10 cellular contexts compared by ENCODE assay signal in the genomic region with DNA sequence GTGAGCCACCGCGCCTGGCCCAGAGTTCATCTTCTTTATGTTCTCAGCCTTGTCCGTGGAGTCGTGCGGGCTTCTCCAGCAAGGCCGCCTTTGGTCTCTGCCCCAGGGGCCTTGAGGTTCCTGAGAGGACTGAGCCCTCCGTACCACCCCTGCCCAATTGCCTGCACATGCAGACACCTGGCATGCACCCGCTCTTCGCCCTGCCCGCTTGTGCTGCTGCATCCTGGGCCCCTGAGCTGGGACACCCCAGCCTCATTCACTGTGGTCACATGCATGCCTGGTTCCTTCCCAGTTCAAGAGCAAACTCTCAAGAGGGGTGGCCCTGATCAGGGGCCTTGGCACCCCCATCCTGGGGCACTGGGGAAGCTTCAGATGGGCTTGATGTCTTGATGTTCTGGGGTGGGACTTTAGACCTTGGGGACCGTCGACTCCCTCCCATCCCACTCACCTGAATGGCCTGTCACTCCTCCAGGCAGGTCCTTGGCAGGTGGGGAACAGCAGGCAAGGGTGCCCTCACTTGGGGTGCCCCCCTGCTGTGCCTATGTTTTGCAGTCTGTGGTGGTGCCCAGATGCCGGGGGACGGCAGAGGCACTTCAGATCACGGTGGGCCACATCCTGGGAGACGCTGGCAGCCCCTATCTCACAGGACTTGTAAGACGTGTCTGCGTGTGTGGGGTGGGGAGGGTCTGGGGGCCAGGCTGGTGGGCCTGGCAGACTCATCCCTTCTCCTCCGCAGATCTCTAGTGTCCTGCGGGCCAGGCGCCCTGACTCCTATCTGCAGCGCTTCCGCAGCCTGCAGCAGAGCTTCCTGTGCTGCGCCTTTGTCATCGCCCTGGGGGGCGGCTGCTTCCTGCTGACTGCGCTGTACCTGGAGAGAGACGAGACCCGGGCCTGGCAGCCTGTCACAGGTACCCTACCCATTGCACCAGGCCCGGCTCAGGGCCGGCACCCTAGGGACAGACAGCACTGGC. TPM values are rescaled to one million over a fixed set of nuclear protein-coding genes. Genes with fewer than 3 reads are reported as not detected.
DNase-seq lines count a peak whose midpoint lies in the region; ATAC-seq and TF ChIP-seq lines count a peak whose summit lies in the region.
"Had no signal": no experiment of that assay in that cellular context is flagged by ENCODE, and none has a peak within 500 bp of the region (broad histone marks: within the 10 kb centered on the region; RNA-seq: fewer than 3 reads in every experiment).

No MANE protein-coding gene starts in this region.

- H3K36me3 Mint-ChIP-seq in activated T-helper 1 cell treated with anti-CD3 and anti-CD28 coated beads, Interleukin-12 subunit alpha, Interleukin-12 subunit beta, Interleukin-2, Interleukin-4 antibody, amounts not matched to agents 30 ng/mL and 10 ng/mL and 1 ng/mL, durations not matched to agents 14 hours and 24 hours and 36 hours (ENCODE audit: low read depth), result no peaks in the 10 kb centered on the region
- no peaks in the 10 kb centered on the region for H3K36me3 Mint-ChIP-seq in naive B cell
- no peaks in the 10 kb centered on the region for H3K36me3 Mint-ChIP-seq in stimulated activated effector memory CD8-positive, alpha-beta T cell treated with anti-CD3 and anti-CD28 coated beads, Interleukin-12 subunit alpha, Interleukin-12 subunit beta, amount 100 ng/mL, for 72 hours

- H3K9me3 Mint-ChIP-seq in activated T-helper 1 cell treated with anti-CD3 and anti-CD28 coated beads, Interleukin-12 subunit alpha, Interleukin-12 subunit beta, Interleukin-2, Interleukin-4 antibody, amounts not matched to agents 30 ng/mL and 10 ng/mL and 1 ng/mL, durations not matched to agents 14 hours and 24 hours and 36 hours, result no peaks in the 10 kb centered on the region
- H3K9me3 Mint-ChIP-seq in naive B cell, result no peaks in the 10 kb centered on the region
- no peaks in the 10 kb centered on the region for H3K9me3 Mint-ChIP-seq in stimulated activated effector memory CD8-positive, alpha-beta T cell treated with anti-CD3 and anti-CD28 coated beads, Interleukin-12 subunit alpha, Interleukin-12 subunit beta, amount 100 ng/mL, for 72 hours

- H2AFZ ChIP-seq in MM.1S (ENCODE audit: low read length), result no peak overlapping the region

- peak overlapping the region; percentile 84 for H3K4me3 Mint-ChIP-seq in activated T-helper 1 cell treated with anti-CD3 and anti-CD28 coated beads, Interleukin-12 subunit alpha, Interleukin-12 subunit beta, Interleukin-2, Interleukin-4 antibody, amounts not matched to agents 30 ng/mL and 10 ng/mL and 1 ng/mL, durations not matched to agents 14 hours and 24 hours and 36 hours
- H3K4me3 Mint-ChIP-seq in naive B cell, result peak overlapping the region; percentile 74 to 90 (median 85)
- peak overlapping the region; percentile 85 for H3K4me3 Mint-ChIP-seq in stimulated activated effector memory CD8-positive, alpha-beta T cell treated with anti-CD3 and anti-CD28 coated beads, Interleukin-12 subunit alpha, Interleukin-12 subunit beta, amount 100 ng/mL, for 72 hours

- no peaks in the 10 kb centered on the region for H3K9me2 ChIP-seq in MM.1S (replicated peaks; ENCODE audit: insufficient read depth, low read length)

- H3K27ac Mint-ChIP-seq in activated T-helper 1 cell treated with anti-CD3 and anti-CD28 coated beads, Interleukin-12 subunit alpha, Interleukin-12 subunit beta, Interleukin-2, Interleukin-4 antibody, amounts not matched to agents 30 ng/mL and 10 ng/mL and 1 ng/mL, durations not matched to agents 14 hours and 24 hours and 36 hours, result peak overlapping the region; percentile 61
- H3K27ac Mint-ChIP-seq in naive B cell, result peak overlapping the region in 4 of 6 donors; percentile 30 to 87 (median 70)
- H3K27ac Mint-ChIP-seq in stimulated activated effector memory CD8-positive, alpha-beta T cell treated with anti-CD3 and anti-CD28 coated beads, Interleukin-12 subunit alpha, Interleukin-12 subunit beta, amount 100 ng/mL, for 72 hours, result peak overlapping the region; percentile 95

- no peaks in the 10 kb centered on the region for H3K79me2 ChIP-seq in MM.1S (ENCODE audit: low read length)

- peaks cover 24% of the 10 kb centered on the region for H3K4me1 Mint-ChIP-seq in activated T-helper 1 cell treated with anti-CD3 and anti-CD28 coated beads, Interleukin-12 subunit alpha, Interleukin-12 subunit beta, Interleukin-2, Interleukin-4 antibody, amounts not matched to agents 30 ng/mL and 10 ng/mL and 1 ng/mL, durations not matched to agents 14 hours and 24 hours and 36 hours (ENCODE audit: low read depth)
- H3K4me1 Mint-ChIP-seq in naive B cell, result peaks cover 25 to 40% (median 31%) of the 10 kb centered on the region in 3 donors
- peaks cover 56% of the 10 kb centered on the region for H3K4me1 Mint-ChIP-seq in stimulated activated effector memory CD8-positive, alpha-beta T cell treated with anti-CD3 and anti-CD28 coated beads, Interleukin-12 subunit alpha, Interleukin-12 subunit beta, amount 100 ng/mL, for 72 hours

- H3F3A ChIP-seq in MM.1S (ENCODE audit: insufficient read depth, low read length), result no peaks in the 10 kb centered on the region

- no peaks in the 10 kb centered on the region for H4K20me1 ChIP-seq in MM.1S (ENCODE audit: insufficient read depth, low read length)

- no peaks in the 10 kb centered on the region for H3K36me3 ChIP-seq in MM.1S (replicated peaks; ENCODE audit: insufficient read depth, low read length)

- H3K4me3 ChIP-seq in MM.1S (ENCODE audit: low read length), result no peak overlapping the region

- peaks cover 14% of the 10 kb centered on the region; the same call in 1 of the 2 replicates for H3K27me3 ChIP-seq in MM.1S (replicated peaks; ENCODE audit: insufficient read depth, low read length)

- H3K4me2 ChIP-seq in MM.1S (ENCODE audit: low read depth, low read length), result no peak overlapping the region

- H3K4me1 ChIP-seq in MM.1S (ENCODE audit: low read length), result peaks cover 6% of the 10 kb centered on the region; the same call in 1 of the 2 replicates

- no peaks in the 10 kb centered on the region for H3K9me3 ChIP-seq in MM.1S (replicated peaks; ENCODE audit: insufficient read depth, low read length)

- no peak overlapping the region for H3K9ac ChIP-seq in MM.1S (ENCODE audit: low read length)

- ATAC-seq in naive B cell (ENCODE audit: low read depth in 2 of 2) (peak; percentile 57 to 63), GM18519 (IDR thresholded peaks at IDR 0.05; ENCODE audit: low FRiP score, unreplicated experiment) (no peak)
- peak; percentile 93 for ATAC-seq in stimulated activated effector memory CD8-positive, alpha-beta T cell treated with anti-CD3 and anti-CD28 coated beads, Interleukin-12 subunit alpha, Interleukin-12 subunit beta, amount 100 ng/mL, for 72 hours

- H3K27me3 Mint-ChIP-seq in activated T-helper 1 cell treated with anti-CD3 and anti-CD28 coated beads, Interleukin-12 subunit alpha, Interleukin-12 subunit beta, Interleukin-2, Interleukin-4 antibody, amounts not matched to agents 30 ng/mL and 10 ng/mL and 1 ng/mL, durations not matched to agents 14 hours and 24 hours and 36 hours (ENCODE audit: insufficient read depth), result peaks cover 2% of the 10 kb centered on the region
- H3K27me3 Mint-ChIP-seq in naive B cell, result peaks cover 0 to 4% (median 0%) of the 10 kb centered on the region in 3 donors

- intact Hi-C loops in activated T-helper 1 cell treated with anti-CD3 and anti-CD28 coated beads, Interleukin-12 subunit alpha, Interleukin-12 subunit beta, Interleukin-2, Interleukin-4 antibody, amounts not matched to agents 30 ng/mL and 10 ng/mL and 1 ng/mL, durations not matched to agents 14 hours and 24 hours and 36 hours (cut with micrococcal nuclease), result no loop called here

- DNase-seq in T-helper 9 cell (peak; percentile 30), naive B cell (no peak), NCI-H2107 (lab: John Stamatoyannopoulos, UW) (no peak), DMS153 (lab: John Stamatoyannopoulos, UW) (no peak), MM.1S (no peak)
- peak; percentile 34 for DNase-seq in activated T-helper 1 cell treated with anti-CD3 and anti-CD28 coated beads, Interleukin-12 subunit alpha, Interleukin-12 subunit beta, Interleukin-2, Interleukin-4 antibody, amounts not matched to agents 30 ng/mL and 10 ng/mL and 1 ng/mL, durations not matched to agents 14 hours and 24 hours and 36 hours (ENCODE audit: low spot score)
- peak in 1 of 2 donors; percentile 69 for DNase-seq in stimulated activated effector memory CD8-positive, alpha-beta T cell treated with anti-CD3 and anti-CD28 coated beads, Interleukin-12 subunit alpha, Interleukin-12 subunit beta, amount 100 ng/mL, for 72 hours (ENCODE audit: low spot score in 2 of 2)
- DNase-seq: GDM1, NCI-H2081 treated with DMSO at 0.1 percent for 48 hours had no signal

- no peak overlapping the region for H3K27ac ChIP-seq in MM.1S (ENCODE audit: low read length)

- TF ChIP-seq CTCF in MM.1S (IDR thresholded peaks at IDR 0.05; ENCODE audit: low read length), result no peak

RNA-seq across cellular contexts. Expression of gene SPNS2, which starts 12.7 kb away (rescaled TPM):
- 0.17 TPM in 1 of 2 replicates, not detected in the other for total RNA-seq in activated T-helper 1 cell treated with anti-CD3 and anti-CD28 coated beads, Interleukin-12 subunit alpha, Interleukin-12 subunit beta, Interleukin-2, Interleukin-4 antibody, amounts not matched to agents 30 ng/mL and 10 ng/mL and 1 ng/mL, durations not matched to agents 14 hours and 24 hours and 36 hours
- polyA plus RNA-seq in naive B cell (ENCODE audit: low read depth in 6 of 6), result under 1 TPM in 1 of 6 donors, not detected in 5; 0.23 TPM

RNA-seq across cellular contexts. Expression of gene SPNS3, which starts 52.2 kb away (rescaled TPM):
- total RNA-seq in activated T-helper 1 cell treated with anti-CD3 and anti-CD28 coated beads, Interleukin-12 subunit alpha, Interleukin-12 subunit beta, Interleukin-2, Interleukin-4 antibody, amounts not matched to agents 30 ng/mL and 10 ng/mL and 1 ng/mL, durations not matched to agents 14 hours and 24 hours and 36 hours, result 1.1 and 1.7 TPM in 2 replicates
- 1 to 10 TPM in 2 of 6 donors, under 1 TPM in 3, not detected in 1; 0.36 to 1.3 (median 0.59) TPM for polyA plus RNA-seq in naive B cell (ENCODE audit: low read depth in 6 of 6)

Comparison
In these comparisons a context has a peak if more than half of its experiments do, and no peak if none do; other contexts are left out.
1. DNase-seq: peak in T-helper 9 cell (single experiment) and activated T-helper 1 cell treated with anti-CD3 and anti-CD28 coated beads, Interleukin-12 subunit alpha, Interleukin-12 subunit beta, Interleukin-2, Interleukin-4 antibody, amounts not matched to agents 30 ng/mL and 10 ng/mL and 1 ng/mL, durations not matched to agents 14 hours and 24 hours and 36 hours (single experiment); none in naive B cell (single experiment), NCI-H2107 (single experiment), DMS153 (single experiment) and MM.1S (single experiment).
2. Peak in every context shown above with its lines, with median percentiles within 50 percentile points of each other: H3K27ac Mint-ChIP-seq and H3K4me3 Mint-ChIP-seq.